Comparison of ENCODE assay signal across 13 cellular contexts in genomic region chr10:75335191-75335590, GRCh38.
DNase-seq lines count a peak whose midpoint lies in the region; ATAC-seq and TF ChIP-seq lines count a peak whose summit lies in the region.
"Had no signal": no experiment of that assay in that cellular context is flagged by ENCODE, and none has a peak within 500 bp of the region (broad histone marks: within the 10 kb centered on the region; RNA-seq: fewer than 3 reads in every experiment).

No MANE protein-coding gene starts in this region.

- H3K18ac ChIP-seq in IMR-90 (ENCODE audit: low read depth, low read length) = no peak overlapping the region

- ATAC-seq in IMR-90 (ENCODE audit: low read depth) = peak; percentile 35; the same call in 1 of the 2 replicates
- ATAC-seq in esophagus mucosa = no peak
- ATAC-seq in HG03521 (IDR thresholded peaks at IDR 0.05; ENCODE audit: unreplicated experiment) = no peak

- H2BK20ac ChIP-seq in IMR-90 (ENCODE audit: low read depth, low read length) = no peak overlapping the region

- no peak overlapping the region for H4K5ac ChIP-seq in IMR-90 (ENCODE audit: low read depth, low read length)

- no peak overlapping the region for H3K27ac ChIP-seq in IMR-90 (ENCODE audit: insufficient read depth, low read length)
- H3K27ac ChIP-seq in WERI-Rb-1 = no peak overlapping the region
- H3K27ac ChIP-seq: BLaER1 treated with 17β-estradiol and CSF1 and Interleukin-3, amounts not matched to agents 10 nM and 100 nM had no signal

- no peaks in the 10 kb centered on the region; the same call in 1 of the 2 replicates for H3K4me1 ChIP-seq in IMR-90 (ENCODE audit: control insufficient read depth, insufficient read depth, low read length)

- dilution Hi-C loops in IMR-90 (cut with HindIII; ENCODE audit: low sequenced_read_pairs, unreplicated experiment) = no loop called here

- H2AK5ac ChIP-seq in IMR-90 (ENCODE audit: low read depth, low read length) = no peak overlapping the region

- TF ChIP-seq CTCF in IMR-90 (conservative IDR thresholded peaks at IDR 0.05; ENCODE audit: low read depth, low read length) (no peak), fibroblast of mammary gland (conservative IDR thresholded peaks at IDR 0.05; ENCODE audit: control insufficient read depth, insufficient read depth, low read depth, low read length) (no peak), WERI-Rb-1 (IDR thresholded peaks at IDR 0.05; ENCODE audit: low read depth, low read length) (no peak)

- H2BK5ac ChIP-seq in IMR-90 (ENCODE audit: low read depth, low read length, poor library complexity, severe bottlenecking) = no peak overlapping the region

- no peak overlapping the region for H2BK15ac ChIP-seq in IMR-90 (ENCODE audit: low read depth, low read length)

- H2AFZ ChIP-seq in IMR-90 (replicated peaks; ENCODE audit: low read length, poor library complexity) = no peak overlapping the region

- H3K9me1 ChIP-seq in IMR-90 (ENCODE audit: insufficient read depth, low read length) = no peaks in the 10 kb centered on the region

- no peak overlapping the region for H4K8ac ChIP-seq in IMR-90 (ENCODE audit: low read depth in 2 of 2, low read length in 2 of 2)

- H3K4me3 ChIP-seq in IMR-90 (ENCODE audit: insufficient read depth, low read depth, low read length) = no peak overlapping the region
- no peak overlapping the region for H3K4me3 ChIP-seq in fibroblast of mammary gland (ENCODE audit: control insufficient read depth, low read depth, low read length)
- no peak overlapping the region for H3K4me3 ChIP-seq in WERI-Rb-1 (ENCODE audit: low read depth, low read length)
- H3K4me3 ChIP-seq: BLaER1 treated with 17β-estradiol and CSF1 and Interleukin-3, amounts not matched to agents 10 nM and 100 nM had no signal

- H3K4me2 ChIP-seq in IMR-90 (ENCODE audit: low read depth, low read length) = no peak overlapping the region
- H3K4me2 ChIP-seq: BLaER1 treated with 17β-estradiol and CSF1 and Interleukin-3, amounts not matched to agents 10 nM and 100 nM had no signal

- POLR2A ChIA-PET in IMR-90 (lab: Charles Lee; ENCODE audit: unreplicated experiment) = no interaction called here

- H3K9ac ChIP-seq in IMR-90 (ENCODE audit: low read depth, low read length) = no peak overlapping the region
- H3K9ac ChIP-seq: BLaER1 treated with 17β-estradiol and CSF1 and Interleukin-3, amounts not matched to agents 10 nM and 100 nM had no signal

- H3K9me3 ChIP-seq in IMR-90 (ENCODE audit: control insufficient read depth, insufficient read depth, low read length) (0 out of 2 replicates have a peak, but pooled peaks cover 3% of the 10 kb centered on the region), WERI-Rb-1 (ENCODE audit: severe bottlenecking) (peaks cover 2% of the 10 kb centered on the region)

- H2BK120ac ChIP-seq in IMR-90 (ENCODE audit: low read depth, low read length) = no peak overlapping the region

- no peak for TF ChIP-seq POLR2A in IMR-90 (IDR thresholded peaks at IDR 0.05; ENCODE audit: low read depth, low read length)

- H3K4ac ChIP-seq in IMR-90 (ENCODE audit: low read depth, low read length) = no peak overlapping the region

- H2AK9ac ChIP-seq in IMR-90 (replicated peaks; ENCODE audit: low read depth, low read length, poor library complexity) = no peak overlapping the region

- no peaks in the 10 kb centered on the region for H3K79me1 ChIP-seq in IMR-90 (ENCODE audit: low read depth in 1 of 2, low read length in 2 of 2)

- H3K56ac ChIP-seq in IMR-90 (ENCODE audit: extremely low read depth, insufficient read depth, low read length) = no peak overlapping the region

- in situ Hi-C loops in IMR-90 (cut with MboI; ENCODE audit: low sequenced_read_pairs) = no loop called here

- H3K27me3 ChIP-seq in IMR-90 (ENCODE audit: control insufficient read depth, insufficient read depth, low read length) (peaks cover 9% of the 10 kb centered on the region), WERI-Rb-1 (ENCODE audit: insufficient read depth, low read depth, severe bottlenecking) (no peaks in the 10 kb centered on the region)
- H3K27me3 ChIP-seq: BLaER1 treated with 17β-estradiol and CSF1 and Interleukin-3, amounts not matched to agents 10 nM and 100 nM had no signal

- WGBS in IMR-90 (ENCODE audit: extremely low coverage in 2 of 2, insufficient read length in 1 of 2), 2 experiments = no CpG with 5 or more reads among the region's 1 CpG

- intact Hi-C loops in IMR-90 (cut with micrococcal nuclease) = no loop called here

- TF ChIP-seq RAD21 in IMR-90 (IDR thresholded peaks at IDR 0.05; ENCODE audit: low read length) = no peak

- CTCF ChIA-PET in IMR-90 (lab: Yijun Ruan, JAX) = no interaction called here

- H3K36me3 ChIP-seq in IMR-90 (ENCODE audit: control insufficient read depth, insufficient read depth, low read length) (no peaks in the 10 kb centered on the region), WERI-Rb-1 (no peaks in the 10 kb centered on the region)
- H3K36me3 ChIP-seq: BLaER1 treated with 17β-estradiol and CSF1 and Interleukin-3, amounts not matched to agents 10 nM and 100 nM had no signal

- H3K14ac ChIP-seq in IMR-90 (replicated peaks; ENCODE audit: low read depth, low read length) = no peak overlapping the region

- no TSS peak for BruUV-seq in IMR-90 (replicated peaks; lab: Mats Ljungman, UMichigan)

- H4K20me1 ChIP-seq in IMR-90 (ENCODE audit: insufficient read depth, low read length) = no peaks in the 10 kb centered on the region
- H4K20me1 ChIP-seq: BLaER1 treated with 17β-estradiol and CSF1 and Interleukin-3, amounts not matched to agents 10 nM and 100 nM had no signal

- no peak overlapping the region for H3K23ac ChIP-seq in IMR-90 (ENCODE audit: low read depth, low read length)

- peak; percentile 39 for DNase-seq in Ammon's horn (ENCODE audit: low spot score)
- DNase-seq in IMR-90 = no peak
- peak; percentile 15 for DNase-seq in RPMI7951 (ENCODE audit: low read depth)
- peak; percentile 34 for DNase-seq in fibroblast of mammary gland (ENCODE audit: low read depth)
- no peak for DNase-seq in activated T-cell treated with anti-CD3 and anti-CD28 coated beads, Interleukin-2, amount 50 U/mL, for 1 hour
- DNase-seq in WERI-Rb-1 = no peak
- DNase-seq: ACHN, EL, H9, NCI-H82 had no signal

- H4K91ac ChIP-seq in IMR-90 (ENCODE audit: insufficient read depth, low read depth, low read length) = no peak overlapping the region

TF ChIP-seq in IMR-90, 13 proteins besides CTCF, POLR2A, EP300 and RAD21:
- no peak for TF ChIP-seq RFX5 (IDR thresholded peaks at IDR 0.05; ENCODE audit: low read depth, low read length)
- no peak for TF ChIP-seq MAFK (IDR thresholded peaks at IDR 0.05; ENCODE audit: low read depth, low read length)
- no peak for TF ChIP-seq MXI1 (IDR thresholded peaks at IDR 0.05; ENCODE audit: borderline replicate concordance, low read depth, low read length)
- TF ChIP-seq CEBPB (IDR thresholded peaks at IDR 0.05; ENCODE audit: low read depth, low read length) = no peak
- TF ChIP-seq MAZ (IDR thresholded peaks at IDR 0.05; ENCODE audit: borderline replicate concordance, low read depth, low read length) = no peak

Comparison
In these comparisons a context has a peak if more than half of its experiments do, and no peak if none do; other contexts are left out.
1. DNase-seq: peak in Ammon's horn (single experiment), RPMI7951 (single experiment) and fibroblast of mammary gland (single experiment); none in IMR-90 (single experiment), activated T-cell treated with anti-CD3 and anti-CD28 coated beads, Interleukin-2, amount 50 U/mL, for 1 hour (single experiment) and WERI-Rb-1 (single experiment).